Comparison of ENCODE assay signal across 19 cellular contexts in genomic region chr13:30204564-30204963, GRCh38.
A peak's percentile ranks its signal among the peaks of the same experiment; 100 is the strongest.
DNase-seq lines count a peak whose midpoint lies in the region; ATAC-seq lines count a peak whose summit lies in the region.
"Had no signal": no experiment of that assay in that cellular context is flagged by ENCODE, and none has a peak within 500 bp of the region (broad histone marks: within the 10 kb centered on the region; RNA-seq: fewer than 3 reads in every experiment).

No MANE protein-coding gene starts in this region.

- no peaks in the 10 kb centered on the region for H3K36me3 Mint-ChIP-seq in activated naive CD4-positive, alpha-beta T cell treated with anti-CD3 and anti-CD28 coated beads, Interleukin-2, amount 50 U/mL, for 72 hours

- H3K9me3 Mint-ChIP-seq in activated naive CD4-positive, alpha-beta T cell treated with anti-CD3 and anti-CD28 coated beads, Interleukin-2, amount 50 U/mL, for 72 hours = no peaks in the 10 kb centered on the region
- H3K9me3 Mint-ChIP-seq: activated naive CD4-positive, alpha-beta T cell treated with anti-CD3 and anti-CD28 coated beads, Interleukin-2, amount 50 U/mL, for 24 hours; endodermal cell; immature natural killer cell; type B pancreatic cell had no signal

- H3K27ac Mint-ChIP-seq in activated naive CD4-positive, alpha-beta T cell treated with anti-CD3 and anti-CD28 coated beads, Interleukin-2, amount 50 U/mL, for 72 hours = no peak overlapping the region
- H3K27ac Mint-ChIP-seq: activated naive CD4-positive, alpha-beta T cell treated with anti-CD3 and anti-CD28 coated beads, Interleukin-2, amount 50 U/mL, for 24 hours; endodermal cell; immature natural killer cell; type B pancreatic cell had no signal

- peak; percentile 78 to 96 for ATAC-seq in activated naive CD4-positive, alpha-beta T cell treated with anti-CD3 and anti-CD28 coated beads, Interleukin-2, amount 50 U/mL, for 72 hours
- ATAC-seq in GM19372 (IDR thresholded peaks at IDR 0.05; ENCODE audit: low read depth, unreplicated experiment) (peak; percentile 48), HG03025 (IDR thresholded peaks at IDR 0.05; ENCODE audit: low FRiP score, unreplicated experiment) (peak; percentile 78), HG03097 (IDR thresholded peaks at IDR 0.05; ENCODE audit: low FRiP score, unreplicated experiment) (no peak)
- ATAC-seq: heart left ventricle had no signal

- DNase-seq in activated naive CD4-positive, alpha-beta T cell treated with anti-CD3 and anti-CD28 coated beads, Interleukin-2, amount 50 U/mL, for 72 hours (ENCODE audit: low spot score in 2 of 2) = no peak
- DNase-seq in activated naive CD4-positive, alpha-beta T cell treated with anti-CD3 and anti-CD28 coated beads, Interleukin-2, amount 50 U/mL, for 16 hours = no peak
- peak; percentile 32 for DNase-seq in stimulated activated CD8-positive, alpha-beta memory T cell treated with anti-CD3 and anti-CD28 coated beads, Interleukin-4, amount 100 ng/mL, for 48 hours
- no peak for DNase-seq in DMS53 treated with DMSO at 0.1 percent for 48 hours (lab: John Stamatoyannopoulos, UW; ENCODE audit: unreplicated experiment)
- no peak for DNase-seq in NCI-H526 (lab: John Stamatoyannopoulos, UW)
- DNase-seq: ACHN; activated CD4-positive, alpha-beta T cell treated with anti-CD3 and anti-CD28 coated beads for 1 hour; DMS153; endodermal cell; heart left ventricle; immature natural killer cell; IMR-90; NCI-H226; stomach had no signal
